In the genomic region with DNA sequence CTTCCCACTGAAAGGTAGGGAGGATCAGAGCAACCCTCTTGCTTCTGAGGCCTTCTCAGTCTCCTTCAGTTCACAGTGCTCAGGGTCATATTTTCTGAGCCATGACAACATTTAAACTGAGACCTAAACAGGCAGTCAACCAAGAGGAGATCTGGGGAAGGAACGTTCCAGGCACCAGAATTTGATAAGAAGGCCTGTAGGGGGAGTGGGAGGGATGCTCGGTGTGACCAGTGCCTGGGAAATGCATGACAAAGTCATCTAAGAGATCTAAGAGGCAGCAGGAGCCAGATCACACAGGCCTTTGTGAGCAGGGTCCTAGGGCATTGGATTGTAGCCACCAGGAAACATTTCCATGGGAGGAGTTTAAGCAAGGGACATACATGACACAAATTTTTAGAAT, we compare ENCODE assay signal across 8 cellular contexts.
A peak's percentile ranks its signal among the peaks of the same experiment; 100 is the strongest.
DNase-seq lines count a peak whose midpoint lies in the region; ATAC-seq and TF ChIP-seq lines count a peak whose summit lies in the region.

No MANE protein-coding gene starts in this region.

- TF ChIP-seq POLR2A in erythroblast (IDR thresholded peaks at IDR 0.05; ENCODE audit: low read length) (no peak), GM18505 (IDR thresholded peaks at IDR 0.05; ENCODE audit: borderline replicate concordance, extremely low read depth, insufficient read depth, insufficient read length) (no peak)

- H3K36me3 ChIP-seq in RWPE2 (ENCODE audit: low read depth) = no peaks in the 10 kb centered on the region

- ATAC-seq in RWPE2 (ENCODE audit: low read depth) (no peak), HG02870 (IDR thresholded peaks at IDR 0.05; ENCODE audit: unreplicated experiment) (no peak), GM18505 (IDR thresholded peaks at IDR 0.05; ENCODE audit: unreplicated experiment) (no peak)

- no peaks in the 10 kb centered on the region for H3K4me1 ChIP-seq in RWPE2 (ENCODE audit: insufficient read depth, poor library complexity, severe bottlenecking)

- peak; percentile 29 for DNase-seq in AG08395 (ENCODE audit: low spot score)
- DNase-seq in RWPE2 (ENCODE audit: low spot score) = no peak
- peak; percentile 77 for DNase-seq in iPS-NIHi7 (ENCODE audit: extremely low spot score)
- DNase-seq in erythroblast (lab: John Stamatoyannopoulos, UW) = no peak
- no peak for DNase-seq in NCI-H1436 (lab: John Stamatoyannopoulos, UW)

- no peaks in the 10 kb centered on the region for H3K27me3 ChIP-seq in RWPE2 (ENCODE audit: insufficient read depth, poor library complexity, severe bottlenecking)

- no peak overlapping the region for H3K27ac ChIP-seq in RWPE2 (ENCODE audit: poor library complexity, severe bottlenecking)

- no peaks in the 10 kb centered on the region for H3K9me3 ChIP-seq in RWPE2 (ENCODE audit: severe bottlenecking)

- 0 out of 2 replicates have a peak, but pooled peaks have one; percentile 5 for TF ChIP-seq CTCF in GM12875 (IDR thresholded peaks at IDR 0.05; ENCODE audit: borderline replicate concordance, insufficient read depth, low read depth, low read length)
- TF ChIP-seq CTCF in RWPE2 (IDR thresholded peaks at IDR 0.05; ENCODE audit: poor library complexity, severe bottlenecking) = peak; percentile 25

- H3K4me3 ChIP-seq in GM12875 (ENCODE audit: low read depth, low read length) = no peak overlapping the region
- H3K4me3 ChIP-seq in RWPE2 (ENCODE audit: severe bottlenecking) = no peak overlapping the region

Comparison
In these comparisons a context has a peak if more than half of its experiments do, and no peak if none do; other contexts are left out.
1. DNase-seq: peak in AG08395 (single experiment) and iPS-NIHi7 (single experiment); none in RWPE2 (single experiment), erythroblast (0 of 2) and NCI-H1436 (single experiment).